Comparison of ENCODE assay signal across 28 cellular contexts in genomic region chrX:118560380-118560932, GRCh38.
DNase-seq lines count a peak whose midpoint lies in the region; ATAC-seq, FAIRE-seq and TF ChIP-seq lines count a peak whose summit lies in the region.
"Had no signal": no experiment of that assay in that cellular context is flagged by ENCODE, and none has a peak within 500 bp of the region (broad histone marks: within the 10 kb centered on the region; RNA-seq: fewer than 3 reads in every experiment).

No MANE protein-coding gene starts in this region.

- peak overlapping the region; percentile 2 to 46 for H3K27ac Mint-ChIP-seq in T-cell
- H3K27ac Mint-ChIP-seq: activated CD4-positive, alpha-beta T cell treated with anti-CD3 and anti-CD28 coated beads, Interleukin-2, amount 10 ng/mL, durations not matched to agents 24 days and 14 days; nephron progenitor cell had no signal

- H3K4me1 ChIP-seq in kidney (ENCODE audit: control insufficient read depth in 1 of 2, insufficient read depth in 1 of 2, low read depth in 1 of 2, low read length in 2 of 2) = no peaks in the 10 kb centered on the region
- H3K4me1 ChIP-seq: adrenal gland, esophagus squamous epithelium, gastrocnemius medialis, right lobe of liver, stomach, tibial nerve had no signal

- no peaks in the 10 kb centered on the region for H3K9me3 Mint-ChIP-seq in T-cell
- H3K9me3 Mint-ChIP-seq: activated CD4-positive, alpha-beta T cell treated with anti-CD3 and anti-CD28 coated beads, Interleukin-2, amount 10 ng/mL, durations not matched to agents 24 days and 14 days; CD8-positive, alpha-beta memory T cell had no signal

- peak; percentile 5 for FAIRE-seq in GM12891 (lab: Jason Lieb, UNC)
- FAIRE-seq in kidney (lab: Jason Lieb, UNC) = peak; percentile 50
- no peak for FAIRE-seq in D721Med (lab: Jason Lieb, UNC)
- FAIRE-seq: G401.6 had no signal

- no peaks in the 10 kb centered on the region for H3K9me3 ChIP-seq in kidney (ENCODE audit: control insufficient read depth in 1 of 2, low read length in 2 of 2)
- H3K9me3 ChIP-seq: adrenal gland, esophagus squamous epithelium, gastrocnemius medialis, right lobe of liver, stomach, tibial nerve had no signal

- DNase-seq in NCI-H1105 treated with DMSO at 0.1 percent for 48 hours (lab: John Stamatoyannopoulos, UW) (peak; percentile 3), NCI-H1105 (lab: John Stamatoyannopoulos, UW) (no peak), GM12891 (ENCODE audit: insufficient read length, low spot score) (no peak), T-cell (no peak), kidney (no peak), KG1 (lab: John Stamatoyannopoulos, UW) (no peak), NCI-H1092 treated with DMSO at 0.1 percent for 48 hours (lab: John Stamatoyannopoulos, UW) (no peak), D721Med (ENCODE audit: insufficient read length, low spot score) (no peak)
- DNase-seq: activated CD4-positive, alpha-beta T cell treated with anti-CD3 and anti-CD28 coated beads, Interleukin-2, amount 10 ng/mL, durations not matched to agents 24 days and 14 days; adrenal gland; AML-193; CD8-positive, alpha-beta memory T cell; DMS153; esophagus squamous epithelium; gastrocnemius medialis; GM23248; Kasumi-1; MV-4-11; NCI-H1930; NCI-H226; nephron progenitor cell; right lobe of liver; stomach had no signal

- ATAC-seq in T-cell (replicated peaks in 1 of 4) = no peak
- ATAC-seq: gastrocnemius medialis, right lobe of liver, SK-N-SH treated with all-trans-retinoic acid at 6 μM for 48 hours had no signal

- TF ChIP-seq CTCF in kidney (IDR thresholded peaks at IDR 0.05; ENCODE audit: borderline replicate concordance, extremely low read depth, insufficient read depth) = no peak
- TF ChIP-seq CTCF in D721Med (IDR thresholded peaks at IDR 0.05; ENCODE audit: insufficient read depth, missing control alignments) = no peak

- peaks cover 0 to 4% of the 10 kb centered on the region in 2 donors for H3K27me3 Mint-ChIP-seq in T-cell
- H3K27me3 Mint-ChIP-seq: activated CD4-positive, alpha-beta T cell treated with anti-CD3 and anti-CD28 coated beads, Interleukin-2, amount 10 ng/mL, durations not matched to agents 24 days and 14 days had no signal

- H3K27ac ChIP-seq in kidney (ENCODE audit: low read depth in 2 of 2, low read length in 2 of 2) = no peak overlapping the region
- H3K27ac ChIP-seq: 22Rv1, adrenal gland, esophagus squamous epithelium, gastrocnemius medialis, GM23248, hepatocyte, right lobe of liver, stomach, tibial nerve had no signal

- no peak overlapping the region for H3K4me3 Mint-ChIP-seq in T-cell
- H3K4me3 Mint-ChIP-seq: activated CD4-positive, alpha-beta T cell treated with anti-CD3 and anti-CD28 coated beads, Interleukin-2, amount 10 ng/mL, durations not matched to agents 24 days and 14 days; CD8-positive, alpha-beta memory T cell; nephron progenitor cell had no signal

- H3K4me1 Mint-ChIP-seq in T-cell = peaks cover 6 to 32% (median 13%) of the 10 kb centered on the region in 3 donors

- no peaks in the 10 kb centered on the region for H3K36me3 ChIP-seq in kidney (ENCODE audit: control insufficient read depth in 1 of 2, insufficient read depth in 2 of 2, low read length in 2 of 2)
- H3K36me3 ChIP-seq: adrenal gland, esophagus squamous epithelium, gastrocnemius medialis, right lobe of liver had no signal

- intact Hi-C loops in kidney (cut with DNase I) = no loop called here

- TF ChIP-seq POLR2A in GM12891 (IDR thresholded peaks at IDR 0.05; ENCODE audit: low read depth, low read length) = no peak

- peaks cover 20% of the 10 kb centered on the region for H3K36me3 Mint-ChIP-seq in T-cell

- POLR2A ChIA-PET in T-cell (lab: Charles Lee) = interaction anchor here (0.5 to 1.1 kb wide), 2 partner anchors 29 to 63 kb away, joined by 7 to 17 read pairs; no protein-coding TSS in a partner anchor

- H3K9ac ChIP-seq in kidney (ENCODE audit: low read length in 2 of 2) = no peak overlapping the region
- H3K9ac ChIP-seq: GM23248 had no signal

- H3K4me3 ChIP-seq in kidney (ENCODE audit: low read length in 2 of 2) = no peak overlapping the region
- H3K4me3 ChIP-seq: adrenal gland, esophagus squamous epithelium, gastrocnemius medialis, GM23248, hepatocyte, right lobe of liver, stomach, tibial nerve had no signal

- CTCF ChIA-PET in T-cell (lab: Charles Lee) = no interaction called here

TF ChIP-seq in GM12891, 5 proteins besides CTCF, POLR2A, EP300 and RAD21:
- no peak for TF ChIP-seq SPI1 (IDR thresholded peaks at IDR 0.05; ENCODE audit: low read depth, low read length)
- TF ChIP-seq POU2F2 (IDR thresholded peaks at IDR 0.05; ENCODE audit: low read depth, low read length) = no peak
- TF ChIP-seq PAX5 (IDR thresholded peaks at IDR 0.05; ENCODE audit: insufficient read depth, low read length, severe bottlenecking) = no peak
- no peak for TF ChIP-seq TAF1 (IDR thresholded peaks at IDR 0.05; ENCODE audit: low read depth, low read length)
- TF ChIP-seq POLR2AphosphoS5 (IDR thresholded peaks at IDR 0.05; ENCODE audit: low read depth, low read length) = no peak
